1 cellular context compared by ENCODE assay signal in genomic region chr6:90284236-90284744, GRCh38.
TF ChIP-seq lines count a peak whose summit lies in the region.

No MANE protein-coding gene starts in this region.

TF ChIP-seq in HCT116, 20 proteins besides CTCF, POLR2A, EP300 and RAD21 (continued from another document):
- TF ChIP-seq REST (IDR thresholded peaks at IDR 0.05; ENCODE audit: low read depth): no peak
TF ChIP-seq in HCT116: peak in this region for 10.
